In genomic region chr3:141308588-141309218, GRCh38 we compare ENCODE assay signal across 1 cellular context.
TF ChIP-seq lines count a peak whose summit lies in the region.

No MANE protein-coding gene starts in this region.

TF ChIP-seq in WTC11, 78 proteins besides CTCF, POLR2A, EP300 and RAD21 (continued from another document):
- TF ChIP-seq ARID4B (CRISPR knock-in tag; IDR thresholded peaks at IDR 0.05; ENCODE audit: borderline replicate concordance), result 0 out of 2 replicates have a peak, but pooled peaks have one; percentile 38
- TF ChIP-seq STAT6 (CRISPR knock-in tag; conservative IDR thresholded peaks at IDR 0.05; ENCODE audit: low read depth), result no peak
- no peak for TF ChIP-seq ZNF671 (CRISPR knock-in tag; IDR thresholded peaks at IDR 0.05)
- no peak for TF ChIP-seq NFATC4 (CRISPR knock-in tag; IDR thresholded peaks at IDR 0.05)
- 0 out of 2 replicates have a peak, but pooled peaks have one; percentile 13 for TF ChIP-seq FOXK1 (CRISPR knock-in tag; IDR thresholded peaks at IDR 0.05)
- no peak for TF ChIP-seq GTF2I (CRISPR knock-in tag; conservative IDR thresholded peaks at IDR 0.05)
- TF ChIP-seq HMGA2 (CRISPR knock-in tag; IDR thresholded peaks at IDR 0.05), result no peak
- no peak for TF ChIP-seq FOXP4 (CRISPR knock-in tag; IDR thresholded peaks at IDR 0.05)
- TF ChIP-seq TP53 (CRISPR knock-in tag; IDR thresholded peaks at IDR 0.05), result no peak
- TF ChIP-seq USF2 (CRISPR knock-in tag; IDR thresholded peaks at IDR 0.05), result peak; percentile 88
- no peak for TF ChIP-seq SMAD4 (CRISPR knock-in tag; IDR thresholded peaks at IDR 0.05)
- TF ChIP-seq OVOL2 (CRISPR knock-in tag; IDR thresholded peaks at IDR 0.05; ENCODE audit: borderline replicate concordance), result no peak
- TF ChIP-seq PRRX2 (CRISPR knock-in tag; IDR thresholded peaks at IDR 0.05), result no peak
- TF ChIP-seq ERG (CRISPR knock-in tag; IDR thresholded peaks at IDR 0.05), result no peak
